ENCODE assay signal across 1 cellular context in genomic region chr1:165910764-165911421, GRCh38.
TF ChIP-seq lines count a peak whose summit lies in the region.

No MANE protein-coding gene starts in this region.

TF ChIP-seq in HepG2, 621 proteins besides CTCF, POLR2A, EP300 and RAD21 (continued from another document and continues in another):
- TF ChIP-seq, protein P1, sequence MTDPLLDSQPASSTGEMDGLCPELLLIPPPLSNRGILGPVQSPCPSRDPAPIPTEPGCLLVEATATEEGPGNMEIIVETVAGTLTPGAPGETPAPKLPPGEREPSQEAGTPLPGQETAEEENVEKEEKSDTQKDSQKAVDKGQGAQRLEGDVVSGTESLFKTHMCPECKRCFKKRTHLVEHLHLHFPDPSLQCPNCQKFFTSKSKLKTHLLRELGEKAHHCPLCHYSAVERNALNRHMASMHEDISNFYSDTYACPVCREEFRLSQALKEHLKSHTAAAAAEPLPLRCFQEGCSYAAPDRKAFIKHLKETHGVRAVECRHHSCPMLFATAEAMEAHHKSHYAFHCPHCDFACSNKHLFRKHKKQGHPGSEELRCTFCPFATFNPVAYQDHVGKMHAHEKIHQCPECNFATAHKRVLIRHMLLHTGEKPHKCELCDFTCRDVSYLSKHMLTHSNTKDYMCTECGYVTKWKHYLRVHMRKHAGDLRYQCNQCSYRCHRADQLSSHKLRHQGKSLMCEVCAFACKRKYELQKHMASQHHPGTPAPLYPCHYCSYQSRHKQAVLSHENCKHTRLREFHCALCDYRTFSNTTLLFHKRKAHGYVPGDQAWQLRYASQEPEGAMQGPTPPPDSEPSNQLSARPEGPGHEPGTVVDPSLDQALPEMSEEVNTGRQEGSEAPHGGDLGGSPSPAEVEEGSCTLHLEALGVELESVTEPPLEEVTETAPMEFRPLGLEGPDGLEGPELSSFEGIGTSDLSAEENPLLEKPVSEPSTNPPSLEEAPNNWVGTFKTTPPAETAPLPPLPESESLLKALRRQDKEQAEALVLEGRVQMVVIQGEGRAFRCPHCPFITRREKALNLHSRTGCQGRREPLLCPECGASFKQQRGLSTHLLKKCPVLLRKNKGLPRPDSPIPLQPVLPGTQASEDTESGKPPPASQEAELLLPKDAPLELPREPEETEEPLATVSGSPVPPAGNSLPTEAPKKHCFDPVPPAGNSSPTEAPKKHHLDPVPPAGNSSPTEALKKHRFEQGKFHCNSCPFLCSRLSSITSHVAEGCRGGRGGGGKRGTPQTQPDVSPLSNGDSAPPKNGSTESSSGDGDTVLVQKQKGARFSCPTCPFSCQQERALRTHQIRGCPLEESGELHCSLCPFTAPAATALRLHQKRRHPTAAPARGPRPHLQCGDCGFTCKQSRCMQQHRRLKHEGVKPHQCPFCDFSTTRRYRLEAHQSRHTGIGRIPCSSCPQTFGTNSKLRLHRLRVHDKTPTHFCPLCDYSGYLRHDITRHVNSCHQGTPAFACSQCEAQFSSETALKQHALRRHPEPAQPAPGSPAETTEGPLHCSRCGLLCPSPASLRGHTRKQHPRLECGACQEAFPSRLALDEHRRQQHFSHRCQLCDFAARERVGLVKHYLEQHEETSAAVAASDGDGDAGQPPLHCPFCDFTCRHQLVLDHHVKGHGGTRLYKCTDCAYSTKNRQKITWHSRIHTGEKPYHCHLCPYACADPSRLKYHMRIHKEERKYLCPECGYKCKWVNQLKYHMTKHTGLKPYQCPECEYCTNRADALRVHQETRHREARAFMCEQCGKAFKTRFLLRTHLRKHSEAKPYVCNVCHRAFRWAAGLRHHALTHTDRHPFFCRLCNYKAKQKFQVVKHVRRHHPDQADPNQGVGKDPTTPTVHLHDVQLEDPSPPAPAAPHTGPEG (CRISPR knock-in tag; IDR thresholded peaks at IDR 0.05) = peak; percentile 73; the same call in 1 of the 2 replicates
- TF ChIP-seq ZNF138 (CRISPR knock-in tag; IDR thresholded peaks at IDR 0.05; ENCODE audit: low read depth) (no peak), PPARG (CRISPR knock-in tag; conservative IDR thresholded peaks at IDR 0.05) (peak; percentile 68), ARNT (IDR thresholded peaks at IDR 0.05) (no peak), MYNN (CRISPR knock-in tag; IDR thresholded peaks at IDR 0.05; ENCODE audit: low read depth) (no peak), ZNF792 (CRISPR knock-in tag; IDR thresholded peaks at IDR 0.05) (peak; percentile 59; the same call in 1 of the 2 replicates), ZNF350 (CRISPR knock-in tag; IDR thresholded peaks at IDR 0.05; ENCODE audit: borderline replicate concordance, low read depth) (no peak), ZNF703 (CRISPR knock-in tag; IDR thresholded peaks at IDR 0.05; ENCODE audit: borderline replicate concordance) (no peak; the same call in 1 of the 2 replicates), KLF11 (CRISPR knock-in tag; IDR thresholded peaks at IDR 0.05) (no peak), HES4 (CRISPR knock-in tag; IDR thresholded peaks at IDR 0.05; ENCODE audit: borderline replicate concordance) (no peak), ZNF251 (CRISPR knock-in tag; IDR thresholded peaks at IDR 0.05) (no peak), ZNF275 (CRISPR knock-in tag; IDR thresholded peaks at IDR 0.05; ENCODE audit: borderline replicate concordance) (peak; percentile 46; the same call in 1 of the 2 replicates), RAD51 (IDR thresholded peaks at IDR 0.05; ENCODE audit: borderline replicate concordance) (no peak), IRF2 (CRISPR knock-in tag; IDR thresholded peaks at IDR 0.05) (no peak; the same call in 1 of the 2 replicates), ZNF253 (CRISPR knock-in tag; IDR thresholded peaks at IDR 0.05; ENCODE audit: borderline replicate concordance) (no peak), FOXK2 (IDR thresholded peaks at IDR 0.05) (peak; percentile 74), FOXA3 (CRISPR knock-in tag; IDR thresholded peaks at IDR 0.05) (peak; percentile 84), FOXP4 (CRISPR knock-in tag; IDR thresholded peaks at IDR 0.05) (peak; percentile 88), DMTF1 (CRISPR knock-in tag; IDR thresholded peaks at IDR 0.05) (no peak), GMEB2 (CRISPR knock-in tag; IDR thresholded peaks at IDR 0.05; ENCODE audit: low read depth) (no peak), RBAK (CRISPR knock-in tag; IDR thresholded peaks at IDR 0.05) (peak; percentile 75; the same call in 1 of the 2 replicates), ATAD3A (CRISPR knock-in tag; IDR thresholded peaks at IDR 0.05) (no peak), SMAD1 (CRISPR knock-in tag; IDR thresholded peaks at IDR 0.05; ENCODE audit: borderline replicate concordance, low read depth) (no peak; the same call in 1 of the 2 replicates), ZNF530 (CRISPR knock-in tag; IDR thresholded peaks at IDR 0.05; ENCODE audit: low read depth) (no peak), ZEB1 (IDR thresholded peaks at IDR 0.05; ENCODE audit: insufficient replicate concordance, low read depth) (peak; percentile 46), ZBTB14 (CRISPR knock-in tag; IDR thresholded peaks at IDR 0.05) (no peak), ZNF460 (CRISPR knock-in tag; IDR thresholded peaks at IDR 0.05; ENCODE audit: borderline replicate concordance) (no peak), U2AF2 (IDR thresholded peaks at IDR 0.05; ENCODE audit: low read depth, low read length) (no peak), ZNF644 (CRISPR knock-in tag; IDR thresholded peaks at IDR 0.05; ENCODE audit: low read depth) (peak; percentile 49; the same call in 1 of the 2 replicates), MXD4 (CRISPR knock-in tag; IDR thresholded peaks at IDR 0.05) (0 out of 2 replicates have a peak, but pooled peaks have one; percentile 20), ZFP90 (CRISPR knock-in tag; IDR thresholded peaks at IDR 0.05; ENCODE audit: borderline replicate concordance) (peak; percentile 73; the same call in 1 of the 2 replicates), TERF1 (CRISPR knock-in tag; IDR thresholded peaks at IDR 0.05) (no peak)
- TF ChIP-seq, protein P2, sequence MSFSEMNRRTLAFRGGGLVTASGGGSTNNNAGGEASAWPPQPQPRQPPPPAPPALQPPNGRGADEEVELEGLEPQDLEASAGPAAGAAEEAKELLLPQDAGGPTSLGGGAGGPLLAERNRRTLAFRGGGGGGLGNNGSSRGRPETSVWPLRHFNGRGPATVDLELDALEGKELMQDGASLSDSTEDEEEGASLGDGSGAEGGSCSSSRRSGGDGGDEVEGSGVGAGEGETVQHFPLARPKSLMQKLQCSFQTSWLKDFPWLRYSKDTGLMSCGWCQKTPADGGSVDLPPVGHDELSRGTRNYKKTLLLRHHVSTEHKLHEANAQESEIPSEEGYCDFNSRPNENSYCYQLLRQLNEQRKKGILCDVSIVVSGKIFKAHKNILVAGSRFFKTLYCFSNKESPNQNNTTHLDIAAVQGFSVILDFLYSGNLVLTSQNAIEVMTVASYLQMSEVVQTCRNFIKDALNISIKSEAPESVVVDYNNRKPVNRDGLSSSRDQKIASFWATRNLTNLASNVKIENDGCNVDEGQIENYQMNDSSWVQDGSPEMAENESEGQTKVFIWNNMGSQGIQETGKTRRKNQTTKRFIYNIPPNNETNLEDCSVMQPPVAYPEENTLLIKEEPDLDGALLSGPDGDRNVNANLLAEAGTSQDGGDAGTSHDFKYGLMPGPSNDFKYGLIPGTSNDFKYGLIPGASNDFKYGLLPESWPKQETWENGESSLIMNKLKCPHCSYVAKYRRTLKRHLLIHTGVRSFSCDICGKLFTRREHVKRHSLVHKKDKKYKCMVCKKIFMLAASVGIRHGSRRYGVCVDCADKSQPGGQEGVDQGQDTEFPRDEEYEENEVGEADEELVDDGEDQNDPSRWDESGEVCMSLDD (CRISPR knock-in tag; IDR thresholded peaks at IDR 0.05; ENCODE audit: borderline replicate concordance) = no peak
- TF ChIP-seq, protein P3, sequence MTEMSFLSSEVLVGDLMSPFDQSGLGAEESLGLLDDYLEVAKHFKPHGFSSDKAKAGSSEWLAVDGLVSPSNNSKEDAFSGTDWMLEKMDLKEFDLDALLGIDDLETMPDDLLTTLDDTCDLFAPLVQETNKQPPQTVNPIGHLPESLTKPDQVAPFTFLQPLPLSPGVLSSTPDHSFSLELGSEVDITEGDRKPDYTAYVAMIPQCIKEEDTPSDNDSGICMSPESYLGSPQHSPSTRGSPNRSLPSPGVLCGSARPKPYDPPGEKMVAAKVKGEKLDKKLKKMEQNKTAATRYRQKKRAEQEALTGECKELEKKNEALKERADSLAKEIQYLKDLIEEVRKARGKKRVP (CRISPR knock-in tag; IDR thresholded peaks at IDR 0.05) = 0 out of 4 replicates have a peak, but pooled peaks of 1 of the 2 experiments have one; percentile 17
- TF ChIP-seq, protein P4, sequence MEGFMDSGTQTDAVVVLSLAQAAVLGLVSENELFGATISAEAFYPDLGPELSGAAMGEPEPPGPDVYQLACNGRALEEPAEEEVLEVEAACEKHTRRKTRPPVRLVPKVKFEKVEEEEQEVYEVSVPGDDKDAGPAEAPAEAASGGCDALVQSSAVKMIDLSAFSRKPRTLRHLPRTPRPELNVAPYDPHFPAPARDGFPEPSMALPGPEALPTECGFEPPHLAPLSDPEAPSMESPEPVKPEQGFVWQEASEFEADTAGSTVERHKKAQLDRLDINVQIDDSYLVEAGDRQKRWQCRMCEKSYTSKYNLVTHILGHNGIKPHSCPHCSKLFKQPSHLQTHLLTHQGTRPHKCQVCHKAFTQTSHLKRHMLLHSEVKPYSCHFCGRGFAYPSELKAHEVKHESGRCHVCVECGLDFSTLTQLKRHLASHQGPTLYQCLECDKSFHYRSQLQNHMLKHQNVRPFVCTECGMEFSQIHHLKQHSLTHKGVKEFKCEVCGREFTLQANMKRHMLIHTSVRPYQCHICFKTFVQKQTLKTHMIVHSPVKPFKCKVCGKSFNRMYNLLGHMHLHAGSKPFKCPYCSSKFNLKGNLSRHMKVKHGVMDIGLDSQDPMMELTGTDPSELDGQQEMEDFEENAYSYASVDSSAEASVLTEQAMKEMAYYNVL (CRISPR knock-in tag; IDR thresholded peaks at IDR 0.05; ENCODE audit: borderline replicate concordance) = peak; percentile 77; the same call in 1 of the 2 replicates
